In genomic region chr12:10420334-10420733, GRCh38 we compare ENCODE assay signal across 18 cellular contexts. TPM values are rescaled to one million over a fixed set of nuclear protein-coding genes. Genes with fewer than 3 reads are reported as not detected.
DNase-seq lines count a peak whose midpoint lies in the region; ATAC-seq, FAIRE-seq and TF ChIP-seq lines count a peak whose summit lies in the region.
"Not testable (repeated sequence)": the region's sequence is repeated elsewhere in the genome, so short reads cannot be mapped to it uniquely, and the experiment has no call there.
"Had no signal": no experiment of that assay in that cellular context is flagged by ENCODE, and none has a peak within 500 bp of the region (broad histone marks: within the 10 kb centered on the region; RNA-seq: fewer than 3 reads in every experiment).

Gene KLRC3 (minus strand): TSS chr12:10420595. CDS start chr12:10420550, 45 bp downstream.

- CTCF ChIA-PET in HCT116 (lab: Charles Lee) = not testable (repeated sequence)

- not testable (repeated sequence) for H3K79me2 ChIP-seq in HCT116 (ENCODE audit: insufficient read depth, low read length)

- not testable (repeated sequence) for H3K4me3 ChIP-seq in HCT116 (replicated peaks in 1 of 2; ENCODE audit: low read depth in 1 of 2, low read length in 2 of 2); bronchial epithelial cell (ENCODE audit: low read depth, low read length)

- H2AFZ ChIP-seq in HCT116 (ENCODE audit: low read depth, low read length, poor library complexity, severe bottlenecking) = peak within 1 kb of the TSS; percentile 86

- TF ChIP-seq CTCF in D721Med (IDR thresholded peaks at IDR 0.05; ENCODE audit: insufficient read depth, missing control alignments); HCT116 (IDR thresholded peaks at IDR 0.05 in 2 of 3, conservative IDR thresholded peaks at IDR 0.05 in 1 of 3; ENCODE audit: borderline replicate concordance in 1 of 3, insufficient read depth in 1 of 3, low read depth in 2 of 3, low read length in 2 of 3); bronchial epithelial cell (IDR thresholded peaks at IDR 0.05; ENCODE audit: insufficient read depth, low read length, severe bottlenecking): not testable (repeated sequence)

- peak; percentile 21 for FAIRE-seq in D721Med (lab: Jason Lieb, UNC)
- not testable (repeated sequence) for FAIRE-seq in bronchial epithelial cell (lab: Jason Lieb, UNC)

- intact Hi-C loops in HCT116 (cut with micrococcal nuclease); left colon (cut with DNase I, micrococcal nuclease): not testable (repeated sequence)

- H3K9me3 ChIP-seq in HCT116 (ENCODE audit: control insufficient read depth in 1 of 2, insufficient read depth in 1 of 2, low read depth in 1 of 2, low read length in 2 of 2) = not testable (repeated sequence)

- not testable (repeated sequence) for H3K27me3 Mint-ChIP-seq in activated naive CD8-positive, alpha-beta T cell

- TF ChIP-seq POLR2A in HCT116 (IDR thresholded peaks at IDR 0.05; ENCODE audit: borderline replicate concordance, extremely low read depth, insufficient read depth, insufficient read length) = not testable (repeated sequence)

- not testable (repeated sequence) for H3K9me2 ChIP-seq in HCT116 (ENCODE audit: insufficient read depth)

- not testable (repeated sequence) for H3K27me3 ChIP-seq in HCT116 (ENCODE audit: insufficient read depth, low read length); bronchial epithelial cell (ENCODE audit: control insufficient read depth, insufficient read depth, low read length)

- H3K4me1 ChIP-seq in HCT116 (ENCODE audit: control insufficient read depth in 1 of 2, insufficient read depth in 2 of 2, low read length in 2 of 2) = not testable (repeated sequence)

- H3K4me3 Mint-ChIP-seq in activated naive CD8-positive, alpha-beta T cell = peak within 1 kb of the TSS; percentile 73

- 0 out of 2 replicates have a peak within 1 kb of the TSS, but pooled peaks have one; percentile 5 for H3K9ac ChIP-seq in HCT116 (ENCODE audit: low read length)

- ATAC-seq in HCT116 (peak; percentile 63), left colon (peak; percentile 67)

- peak within 1 kb of the TSS; percentile 63 for H3K4me2 ChIP-seq in HCT116 (ENCODE audit: low read length)

- not testable (repeated sequence) for H3K36me3 Mint-ChIP-seq in activated naive CD8-positive, alpha-beta T cell

- peaks cover 17% of the 10 kb centered on the region for H3K4me1 Mint-ChIP-seq in activated naive CD8-positive, alpha-beta T cell (ENCODE audit: low read depth)

- POLR2A ChIA-PET in HCT116 (lab: Charles Lee) = not testable (repeated sequence)

- not testable (repeated sequence) for BruUV-seq in HCT116 (replicated peaks; lab: Mats Ljungman, UMichigan)

- peak within 1 kb of the TSS; percentile 74 for H3K27ac ChIP-seq in HCT116 (ENCODE audit: low read depth, low read length)

- TF ChIP-seq RAD21 in HCT116 (IDR thresholded peaks at IDR 0.05; ENCODE audit: low read depth) = not testable (repeated sequence)

- H3K36me3 ChIP-seq in HCT116 (ENCODE audit: control insufficient read depth in 1 of 2, insufficient read depth in 2 of 2, low read length in 2 of 2); bronchial epithelial cell (ENCODE audit: control insufficient read depth, insufficient read depth, low read length): not testable (repeated sequence)

- not testable (repeated sequence) for H3K9me3 Mint-ChIP-seq in activated naive CD8-positive, alpha-beta T cell (ENCODE audit: low read depth)

- peak within 1 kb of the TSS; percentile 86 for H3K27ac Mint-ChIP-seq in activated naive CD8-positive, alpha-beta T cell

- not testable (repeated sequence) for DNase-seq in D721Med (ENCODE audit: insufficient read length, low spot score); HCT116 (ENCODE audit: low read depth, low spot score); left colon
- peak; percentile 26 for DNase-seq in NCI-H2029 (lab: John Stamatoyannopoulos, UW)
- peak; percentile 60 for DNase-seq in RPMI7951 (ENCODE audit: low read depth)
- peak; percentile 13 for DNase-seq in bronchial epithelial cell (ENCODE audit: low read depth)

- H4K20me1 ChIP-seq in HCT116 (ENCODE audit: insufficient read depth) = not testable (repeated sequence)

- RAD21 ChIA-PET in HCT116 (lab: Charles Lee; ENCODE audit: low non-redundant PET in 1 of 2, low total read pairs in 2 of 2, uncharacterized antibody in 2 of 2, unreplicated experiment in 2 of 2) = not testable (repeated sequence)

TF ChIP-seq in HCT116, 20 proteins besides CTCF, POLR2A, EP300 and RAD21:
- TF ChIP-seq, protein P1, sequence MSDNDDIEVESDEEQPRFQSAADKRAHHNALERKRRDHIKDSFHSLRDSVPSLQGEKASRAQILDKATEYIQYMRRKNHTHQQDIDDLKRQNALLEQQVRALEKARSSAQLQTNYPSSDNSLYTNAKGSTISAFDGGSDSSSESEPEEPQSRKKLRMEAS (IDR thresholded peaks at IDR 0.05) = 0 out of 2 replicates have a peak, but pooled peaks have one; percentile 15
- TF ChIP-seq TCF7L2 (IDR thresholded peaks at IDR 0.05; ENCODE audit: borderline replicate concordance, extremely low read depth, insufficient read depth, insufficient read length) (peak; percentile 15), JUND (IDR thresholded peaks at IDR 0.05) (peak; percentile 32; the same call in 1 of the 2 replicates), CEBPB (IDR thresholded peaks at IDR 0.05; ENCODE audit: low read depth) (0 out of 2 replicates have a peak, but pooled peaks have one; percentile 21), SP1 (IDR thresholded peaks at IDR 0.05; ENCODE audit: low read depth) (peak; percentile 44; the same call in 1 of the 2 replicates)

RNA-seq across cellular contexts. Expression of gene KLRC3, which starts in this region (rescaled TPM):
- total RNA-seq in HCT116 (2021; ENCODE audit: unreplicated experiment) = 1.8 TPM
- polyA plus RNA-seq in HCT116 (2012) = 0.77 and 1.4 TPM in 2 replicates
- total RNA-seq in RPMI7951 (2014; rRNA removed; shearing (Covaris generic)) = 3.8 and 4.6 TPM in 2 replicates
- total RNA-seq in bronchial epithelial cell = not detected in 2 replicates
- total RNA-seq in left colon = not detected
- total RNA-seq: A673; activated T-helper 1 cell treated with anti-CD3 and anti-CD28 coated beads, Interleukin-12 subunit alpha, Interleukin-12 subunit beta, Interleukin-2, Interleukin-4 antibody, amounts not matched to agents 30 ng/mL and 10 ng/mL and 1 ng/mL, durations not matched to agents 14 hours and 24 hours and 36 hours; breast epithelium; CD4-positive, alpha-beta T cell; colonic mucosa; epithelial cell of proximal tubule; H7; left lobe of liver; T-helper 17 cell; upper lobe of right lung had no signal
- polyA plus RNA-seq: SK-N-SH had no signal

Comparison
In these comparisons a context has a peak if more than half of its experiments do, and no peak if none do; other contexts are left out.
1. Peak in DNase-seq in bronchial epithelial cell; RNA of the gene not detected or under 1 TPM.
2. Peak in ATAC-seq in left colon; RNA of the gene not detected or under 1 TPM.